ENCODE assay signal across 24 cellular contexts in genomic region chr2:45396671-45397070, GRCh38.
"Had no signal": no experiment of that assay in that cellular context is flagged by ENCODE, and none has a peak within 500 bp of the region (broad histone marks: within the 10 kb centered on the region; RNA-seq: fewer than 3 reads in every experiment).

No MANE protein-coding gene starts in this region.

- H3K9ac ChIP-seq: parathyroid adenoma had no signal

- H3K79me2 ChIP-seq: parathyroid adenoma had no signal

- H3K9me3 ChIP-seq: lower lobe of right lung, mucosa of descending colon, upper lobe of left lung had no signal

- DNase-seq: activated CD4-positive, alpha-beta T cell treated with anti-CD3 and anti-CD28 coated beads for 36 hours; activated CD4-positive, alpha-beta T cell treated with anti-CD3 and anti-CD28 coated beads, Interleukin-2, amount 50 U/mL, for 4 hours; activated CD8-positive, alpha-beta memory T cell treated with anti-CD3 and anti-CD28 coated beads, Interleukin-2, amount 50 U/mL, for 48 hours; activated naive CD4-positive, alpha-beta T cell treated with Interleukin-2 at 50 U/mL for 16 hours; activated naive CD8-positive, alpha-beta T cell treated with anti-CD3 and anti-CD28 coated beads, Interleukin-2, amount 10 ng/mL, durations not matched to agents 7 days and 5 days; activated T-cell treated with anti-CD3 and anti-CD28 coated beads, Interleukin-2, amount 50 U/mL, for 4 hours; cerebellar nuclear complex; cortex of kidney; endodermal cell; foreskin keratinocyte; kidney; lower lobe of right lung; mesendoderm; mucosa of descending colon; nucleus accumbens; right cardiac atrium; stimulated activated CD4-positive, alpha-beta T cell treated with anti-CD3 and anti-CD28 coated beads, Interleukin-12 subunit alpha, Interleukin-12 subunit beta, amount 100 ng/mL, for 4 hours; stimulated activated CD4-positive, alpha-beta T cell treated with anti-CD3 and anti-CD28 coated beads, Interleukin-4, amount 100 ng/mL, for 4 hours; stimulated activated naive CD8-positive, alpha-beta T cell treated with anti-CD3 and anti-CD28 coated beads, Interleukin-15, Interleukin-2, amounts not matched to agents 100 U/mL and 50 U/mL, for 24 hours; T-helper 9 cell; upper lobe of left lung had no signal

- H3K27me3 ChIP-seq: foreskin keratinocyte, upper lobe of left lung had no signal

- FAIRE-seq: kidney had no signal

- H3K4me3 ChIP-seq: lower lobe of right lung, mucosa of descending colon, upper lobe of left lung had no signal

- H3K4me1 ChIP-seq: lower lobe of right lung, upper lobe of left lung had no signal

- ATAC-seq: activated CD4-positive, alpha-beta T cell treated with anti-CD3 and anti-CD28 coated beads for 36 hours; activated T-cell treated with anti-CD3 and anti-CD28 coated beads, Interleukin-2, amount 50 U/mL, for 4 hours; foreskin keratinocyte; left lobe of liver; lower lobe of right lung; mucosa of descending colon; right cardiac atrium; stimulated activated naive CD8-positive, alpha-beta T cell treated with anti-CD3 and anti-CD28 coated beads, Interleukin-15, Interleukin-2, amounts not matched to agents 100 U/mL and 50 U/mL, for 24 hours had no signal

- H2AFZ ChIP-seq: parathyroid adenoma had no signal

- H3K27ac ChIP-seq: epithelial cell of prostate, foreskin keratinocyte, lower lobe of right lung, parathyroid adenoma, upper lobe of left lung had no signal
